22 cellular contexts compared by ENCODE assay signal in the genomic region with DNA sequence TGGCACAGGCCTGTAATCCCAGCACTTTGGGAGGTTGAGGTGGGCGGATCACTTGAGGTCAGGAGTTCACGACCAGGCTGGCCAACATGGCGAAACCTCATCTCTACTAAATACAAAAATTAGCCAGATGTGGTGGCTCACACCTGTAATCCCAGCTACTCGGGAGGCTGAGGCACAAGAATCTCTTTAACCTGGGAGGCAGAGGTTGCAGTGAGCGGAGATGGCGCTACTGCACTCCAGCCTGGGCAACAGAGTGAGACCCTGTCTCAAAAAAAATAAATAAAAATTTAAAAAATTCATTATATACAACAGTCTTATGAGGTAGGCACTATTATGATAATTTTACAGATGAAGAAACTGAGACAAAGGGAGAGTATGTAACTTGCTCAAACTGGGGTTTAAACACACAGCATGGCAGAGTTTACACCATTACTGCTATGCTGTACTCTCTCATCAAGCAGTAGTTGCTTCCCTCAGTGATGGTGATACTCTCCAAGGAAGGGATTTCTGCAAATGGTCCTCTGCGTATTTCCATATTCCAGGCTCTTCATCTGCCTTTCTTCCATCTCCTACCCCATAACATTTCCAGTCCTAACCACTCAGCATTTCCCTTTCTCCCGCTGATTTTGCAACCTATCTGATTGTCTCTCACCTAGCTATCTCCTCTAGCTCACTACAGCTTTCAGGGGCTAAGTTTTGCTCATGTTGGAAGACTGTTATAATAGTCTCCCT.
DNase-seq lines count a peak whose midpoint lies in the region; ATAC-seq, FAIRE-seq and TF ChIP-seq lines count a peak whose summit lies in the region.
"Had no signal": no experiment of that assay in that cellular context is flagged by ENCODE, and none has a peak within 500 bp of the region (broad histone marks: within the 10 kb centered on the region; RNA-seq: fewer than 3 reads in every experiment).

No MANE protein-coding gene starts in this region.

- H3K36me3 ChIP-seq in HepG2 (replicated peaks in 1 of 2; ENCODE audit: control insufficient read depth in 1 of 2, insufficient read depth in 2 of 2, low read length in 2 of 2): no peaks in the 10 kb centered on the region

- peaks cover 39% of the 10 kb centered on the region for H3K4me1 Mint-ChIP-seq in activated CD4-positive, alpha-beta T cell treated with anti-CD3 and anti-CD28 coated beads, Interleukin-2, amount 10 ng/mL, durations not matched to agents 24 days and 14 days
- no peaks in the 10 kb centered on the region for H3K4me1 Mint-ChIP-seq in WTC11
- peaks cover 19% of the 10 kb centered on the region for H3K4me1 Mint-ChIP-seq in activated CD8-positive, alpha-beta T cell treated with anti-CD3 and anti-CD28 coated beads, Interleukin-2, amount 10 ng/mL, durations not matched to agents 7 days and 5 days (ENCODE audit: low read depth)

- 92% methylated on average over 8 of the region's 8 CpGs for WGBS in HepG2 (ENCODE audit: low lambda C conversion rate)

- H3K9ac ChIP-seq in HepG2 (ENCODE audit: insufficient read depth, low read depth, low read length): no peak overlapping the region
- H3K9ac ChIP-seq: BLaER1 had no signal

- TF ChIP-seq EP300 in HepG2 (IDR thresholded peaks at IDR 0.05; ENCODE audit: low read depth in 2 of 2, low read length in 2 of 2) (no peak), HepG2 (CRISPR knock-in tag; IDR thresholded peaks at IDR 0.05; ENCODE audit: borderline replicate concordance) (no peak)

- peak; percentile 52; the same call in 1 of the 2 replicates for TF ChIP-seq POLR2A in GM12891 (IDR thresholded peaks at IDR 0.05; ENCODE audit: low read depth, low read length)
- no peak for TF ChIP-seq POLR2A in HepG2 (IDR thresholded peaks at IDR 0.05; ENCODE audit: insufficient read depth in 1 of 2, low read depth in 2 of 2, low read length in 2 of 2)

- no peaks in the 10 kb centered on the region for H3K9me3 ChIP-seq in HepG2 (ENCODE audit: low read length)
- H3K9me3 ChIP-seq: Peyer's patch had no signal

- no peaks in the 10 kb centered on the region for H3K79me2 ChIP-seq in HepG2 (ENCODE audit: insufficient read depth, low read length)

- peaks cover 40% of the 10 kb centered on the region for H3K36me3 Mint-ChIP-seq in activated CD4-positive, alpha-beta T cell treated with anti-CD3 and anti-CD28 coated beads, Interleukin-2, amount 10 ng/mL, durations not matched to agents 24 days and 14 days (ENCODE audit: low read depth)
- peaks cover 17% of the 10 kb centered on the region for H3K36me3 Mint-ChIP-seq in WTC11
- peaks cover 41% of the 10 kb centered on the region for H3K36me3 Mint-ChIP-seq in activated CD8-positive, alpha-beta T cell treated with anti-CD3 and anti-CD28 coated beads, Interleukin-2, amount 10 ng/mL, durations not matched to agents 7 days and 5 days (ENCODE audit: low read depth)

- no peak overlapping the region for H3K4me3 ChIP-seq in HepG2 (replicated peaks in 1 of 3; ENCODE audit: insufficient read depth in 1 of 3, low read depth in 2 of 3, low read length in 3 of 3)
- H3K4me3 ChIP-seq: BLaER1, Peyer's patch had no signal

- no peak for TF ChIP-seq RAD21 in HepG2 (CRISPR knock-in tag; IDR thresholded peaks at IDR 0.05)

- intact Hi-C loops in activated CD4-positive, alpha-beta T cell treated with anti-CD3 and anti-CD28 coated beads, Interleukin-2, amount 10 ng/mL, durations not matched to agents 24 days and 14 days (cut with micrococcal nuclease): no loop called here
- intact Hi-C loops in HepG2 (cut with micrococcal nuclease; ENCODE audit: unreplicated experiment): no loop called here

- H3K4me2 ChIP-seq in HepG2 (ENCODE audit: low read depth, low read length): no peak overlapping the region
- H3K4me2 ChIP-seq: BLaER1 had no signal

- TF ChIP-seq CTCF in WTC11 (IDR thresholded peaks at IDR 0.05): no peak
- TF ChIP-seq CTCF in HepG2 (CRISPR knock-in tag; IDR thresholded peaks at IDR 0.05): no peak

- H3K27me3 Mint-ChIP-seq in activated CD4-positive, alpha-beta T cell treated with anti-CD3 and anti-CD28 coated beads, Interleukin-2, amount 10 ng/mL, durations not matched to agents 24 days and 14 days: no peaks in the 10 kb centered on the region
- H3K27me3 Mint-ChIP-seq in WTC11 (ENCODE audit: low read depth): no peaks in the 10 kb centered on the region
- H3K27me3 Mint-ChIP-seq in activated CD8-positive, alpha-beta T cell treated with anti-CD3 and anti-CD28 coated beads, Interleukin-2, amount 10 ng/mL, durations not matched to agents 7 days and 5 days (ENCODE audit: low read depth): no peaks in the 10 kb centered on the region
- H3K27me3 Mint-ChIP-seq: IgD-negative memory B cell had no signal

- no peak overlapping the region for H2AFZ ChIP-seq in HepG2 (ENCODE audit: low read length)

- H3K4me3 Mint-ChIP-seq in activated CD4-positive, alpha-beta T cell treated with anti-CD3 and anti-CD28 coated beads, Interleukin-2, amount 10 ng/mL, durations not matched to agents 24 days and 14 days: no peak overlapping the region
- no peak overlapping the region for H3K4me3 Mint-ChIP-seq in WTC11
- no peak overlapping the region for H3K4me3 Mint-ChIP-seq in activated CD8-positive, alpha-beta T cell treated with anti-CD3 and anti-CD28 coated beads, Interleukin-2, amount 10 ng/mL, durations not matched to agents 7 days and 5 days
- H3K4me3 Mint-ChIP-seq: CD8-positive, alpha-beta memory T cell had no signal

- peaks cover 60% of the 10 kb centered on the region for H3K4me1 ChIP-seq in HepG2 (ENCODE audit: insufficient read depth, low read length)
- H3K4me1 ChIP-seq: BLaER1 had no signal

- no peak for FAIRE-seq in GM12891 (lab: Jason Lieb, UNC)
- FAIRE-seq in HepG2 (lab: Jason Lieb, UNC): no peak
- FAIRE-seq: G401.6, GM19239 had no signal

- H3K9me3 Mint-ChIP-seq in activated CD4-positive, alpha-beta T cell treated with anti-CD3 and anti-CD28 coated beads, Interleukin-2, amount 10 ng/mL, durations not matched to agents 24 days and 14 days: peaks cover 28% of the 10 kb centered on the region
- H3K9me3 Mint-ChIP-seq in WTC11: peaks cover 11% of the 10 kb centered on the region
- H3K9me3 Mint-ChIP-seq in activated CD8-positive, alpha-beta T cell treated with anti-CD3 and anti-CD28 coated beads, Interleukin-2, amount 10 ng/mL, durations not matched to agents 7 days and 5 days (ENCODE audit: insufficient read depth): peaks cover 9% of the 10 kb centered on the region

- DNase-seq in activated CD4-positive, alpha-beta T cell treated with anti-CD3 and anti-CD28 coated beads, Interleukin-2, amount 10 ng/mL, durations not matched to agents 24 days and 14 days: no peak
- no peak for DNase-seq in activated CD4-positive, alpha-beta T cell treated with anti-CD3 and anti-CD28 coated beads, Interleukin-2, amount 50 U/mL, for 1 hour
- DNase-seq in GM12891 (ENCODE audit: insufficient read length, low spot score) (no peak), WTC11 (ENCODE audit: low spot score) (no peak), HepG2 (ENCODE audit: low spot score) (no peak), occipital lobe (lab: John Stamatoyannopoulos, UW) (no peak)
- no peak for DNase-seq in activated CD8-positive, alpha-beta T cell treated with anti-CD3 and anti-CD28 coated beads, Interleukin-2, amount 10 ng/mL, durations not matched to agents 7 days and 5 days
- DNase-seq: 8988T; CD8-positive, alpha-beta memory T cell; DMS79 treated with DMSO at 0.1 percent for 48 hours; H7; NCI-H1436 treated with DMSO at 0.1 percent for 48 hours; NCI-H2029 treated with DMSO at 0.1 percent for 48 hours; NCI-H2171 treated with DMSO at 0.1 percent for 48 hours; NCI-H446 treated with DMSO at 0.1 percent for 48 hours; Peyer's patch had no signal

- no TSS peak for BruUV-seq in HepG2 (replicated peaks; lab: Mats Ljungman, UMichigan)

- peak overlapping the region; percentile 11 for H3K27ac Mint-ChIP-seq in activated CD4-positive, alpha-beta T cell treated with anti-CD3 and anti-CD28 coated beads, Interleukin-2, amount 10 ng/mL, durations not matched to agents 24 days and 14 days
- no peak overlapping the region for H3K27ac Mint-ChIP-seq in WTC11
- H3K27ac Mint-ChIP-seq in activated CD8-positive, alpha-beta T cell treated with anti-CD3 and anti-CD28 coated beads, Interleukin-2, amount 10 ng/mL, durations not matched to agents 7 days and 5 days: no peak overlapping the region

- H4K20me1 ChIP-seq in HepG2 (ENCODE audit: insufficient read depth, low read length): no peaks in the 10 kb centered on the region
- H4K20me1 ChIP-seq: BLaER1 had no signal

- in situ Hi-C loops in HepG2 (cut with HindIII; ENCODE audit: extremely low pct_ligation_motif_present, low pct_unique_long_range_greater_than_20kb): no loop called here

- no peaks in the 10 kb centered on the region for H3K27me3 ChIP-seq in HepG2 (ENCODE audit: control insufficient read depth in 1 of 2, insufficient read depth in 2 of 2, low read length in 2 of 2)
- H3K27me3 ChIP-seq: BLaER1, Peyer's patch had no signal

- CTCF ChIA-PET in WTC11 (lab: Charles Lee): interaction anchor here (0.6 kb wide), 1 partner anchor 9 kb away, joined by 3 read pairs; no protein-coding TSS in a partner anchor
- CTCF ChIA-PET in HepG2 (lab: Yijun Ruan, JAX; ENCODE audit: low intra/inter-chr PET ratio, low total read pairs): no interaction called here
- CTCF ChIA-PET in activated CD8-positive, alpha-beta T cell treated with anti-CD3 and anti-CD28 coated beads, Interleukin-2, amount 10 ng/mL, durations not matched to agents 7 days and 5 days (lab: Charles Lee): no interaction called here

- POLR2A ChIA-PET in WTC11 (lab: Charles Lee) (no interaction called here), HepG2 (lab: Yijun Ruan, JAX) (no interaction called here)
- POLR2A ChIA-PET in activated CD8-positive, alpha-beta T cell treated with anti-CD3 and anti-CD28 coated beads, Interleukin-2, amount 10 ng/mL, durations not matched to agents 7 days and 5 days (lab: Charles Lee): interaction anchor here (0.6 to 1.3 kb wide), 2 partner anchors 9 to 18 kb away, joined by 4 read pairs; no protein-coding TSS in a partner anchor

- ATAC-seq in WTC11 (peak; percentile 13; the same call in 1 of the 2 replicates), HepG2 (peak; percentile 8), HG03135 (IDR thresholded peaks at IDR 0.05; ENCODE audit: unreplicated experiment) (no peak)
- no peak for ATAC-seq in activated CD8-positive, alpha-beta T cell treated with anti-CD3 and anti-CD28 coated beads, Interleukin-2, amount 10 ng/mL, durations not matched to agents 7 days and 5 days
- ATAC-seq: Right ventricle myocardium inferior had no signal

- H3K27ac ChIP-seq in HepG2 (ENCODE audit: extremely low read length, insufficient read depth, low read length): no peak overlapping the region
- H3K27ac ChIP-seq: BLaER1, Peyer's patch had no signal

TF ChIP-seq in GM12891, 5 proteins besides CTCF, POLR2A, EP300 and RAD21 (continues in another document):
- TF ChIP-seq POLR2AphosphoS5 (IDR thresholded peaks at IDR 0.05; ENCODE audit: low read depth, low read length): 0 out of 2 replicates have a peak, but pooled peaks have one; percentile 35
- no peak for TF ChIP-seq TAF1 (IDR thresholded peaks at IDR 0.05; ENCODE audit: low read depth, low read length)

TF ChIP-seq in WTC11, 78 proteins besides CTCF, POLR2A, EP300 and RAD21 (continues in another document):
- no peak for TF ChIP-seq NFATC4 (CRISPR knock-in tag; IDR thresholded peaks at IDR 0.05)

TF ChIP-seq in HepG2, 621 proteins besides CTCF, POLR2A, EP300 and RAD21 (continues in another document):
- TF ChIP-seq ZNF224 (CRISPR knock-in tag; IDR thresholded peaks at IDR 0.05): no peak
- 0 out of 2 replicates have a peak, but pooled peaks have one; percentile 31 for TF ChIP-seq ZNF460 (CRISPR knock-in tag; IDR thresholded peaks at IDR 0.05; ENCODE audit: borderline replicate concordance)
- no peak for TF ChIP-seq TOPORS (CRISPR knock-in tag; IDR thresholded peaks at IDR 0.05)

Comparison
In these comparisons a context has a peak if more than half of its experiments do, and no peak if none do; other contexts are left out.
1. ATAC-seq: peak in WTC11 (single experiment) and HepG2 (single experiment); none in HG03135 (single experiment) and activated CD8-positive, alpha-beta T cell treated with anti-CD3 and anti-CD28 coated beads, Interleukin-2, amount 10 ng/mL, durations not matched to agents 7 days and 5 days (single experiment).